ENCODE assay signal across 8 cellular contexts in the genomic region with DNA sequence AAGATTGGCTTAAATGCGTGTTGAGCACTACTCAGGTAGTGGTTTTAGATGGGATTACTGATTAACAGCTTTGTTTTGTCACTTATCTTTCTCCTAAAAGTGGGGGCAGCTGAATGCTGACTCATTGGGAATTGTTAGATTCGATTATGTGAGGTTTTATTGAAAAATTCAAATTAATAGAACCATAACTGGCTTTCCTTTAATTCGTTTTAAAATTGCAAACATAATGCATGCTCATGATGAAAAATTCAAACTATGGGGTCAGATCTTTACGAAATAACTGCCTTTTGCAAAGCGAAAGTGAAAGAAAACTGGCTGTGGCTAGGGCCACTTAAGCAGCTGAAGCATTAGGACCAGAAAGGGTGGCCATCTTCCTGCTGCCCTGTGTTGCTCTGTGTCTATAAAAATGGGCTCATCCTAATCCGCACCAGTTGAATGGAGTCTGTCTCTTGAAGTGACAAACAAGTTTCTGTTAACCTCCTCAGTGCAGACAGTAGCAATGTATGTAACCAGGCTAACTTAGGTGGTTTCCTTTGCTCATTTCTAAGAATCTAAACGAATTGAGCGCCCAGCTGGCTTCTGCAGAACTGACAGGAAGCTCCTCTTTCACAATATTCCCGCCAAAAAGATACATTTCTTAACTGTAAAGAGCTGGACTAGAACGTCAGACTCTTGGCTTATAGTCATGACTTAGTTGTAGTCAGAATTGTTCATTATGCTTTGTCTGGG. TPM values are rescaled to one million over a fixed set of nuclear protein-coding genes. Genes with fewer than 3 reads are reported as not detected.
DNase-seq lines count a peak whose midpoint lies in the region; ATAC-seq, FAIRE-seq and TF ChIP-seq lines count a peak whose summit lies in the region.

No MANE protein-coding gene starts in this region.

- H3K4me3 ChIP-seq in AG10803 (ENCODE audit: low read length) (no peak overlapping the region), esophagus squamous epithelium (peak overlapping the region in 3 of 4 donors; percentile 23 to 56 (median 26))

- no peak for TF ChIP-seq CTCF in AG10803 (conservative IDR thresholded peaks at IDR 0.05; ENCODE audit: low read length)
- no peak for TF ChIP-seq CTCF in esophagus squamous epithelium (IDR thresholded peaks at IDR 0.05)

- H3K9me3 ChIP-seq in esophagus squamous epithelium = no peaks in the 10 kb centered on the region

- DNase-seq in AG10803 (ENCODE audit: low read depth) = peak; percentile 18
- peak; percentile 42 for DNase-seq in HT1080 (ENCODE audit: low read depth)
- DNase-seq in activated CD4-positive, CD25-positive, alpha-beta regulatory T cell (lab: John Stamatoyannopoulos, UW) = peak in 3 of 4 experiments; percentile 5 to 12 (median 11)
- DNase-seq in esophagus squamous epithelium (lab: John Stamatoyannopoulos, UW) = no peak
- no peak for DNase-seq in sciatic nerve (ENCODE audit: low spot score)
- no peak for DNase-seq in urothelium cell line (ENCODE audit: low spot score)
- DNase-seq in GM03348 (ENCODE audit: low spot score) = no peak

- peaks cover 0 to 89% (median 22%) of the 10 kb centered on the region in 3 donors for H3K36me3 ChIP-seq in esophagus squamous epithelium

- WGBS in esophagus squamous epithelium, 2 donors = 41 to 46% methylated on average over 10 of the region's 10 CpGs

- no peaks in the 10 kb centered on the region for H3K27me3 ChIP-seq in esophagus squamous epithelium

- intact Hi-C loops in esophagus squamous epithelium (cut with DNase I) = loop anchor here (10.0 kb wide), 1 partner anchor 293 kb away; no protein-coding TSS in a partner anchor
- intact Hi-C loops in sciatic nerve (cut with DNase I) = no loop called here

- TF ChIP-seq POLR2A in esophagus squamous epithelium (IDR thresholded peaks at IDR 0.05) = no peak

- FAIRE-seq in urothelium cell line (lab: Jason Lieb, UNC) = no peak

- ATAC-seq in GM19025 (IDR thresholded peaks at IDR 0.05; ENCODE audit: low read depth, unreplicated experiment) (peak; percentile 69), sciatic nerve (peak; percentile 63)

- peaks cover 0 to 17% (median 7%) of the 10 kb centered on the region in 3 donors for H3K4me1 ChIP-seq in esophagus squamous epithelium

- H3K27ac ChIP-seq in esophagus squamous epithelium = peak overlapping the region; percentile 6 to 66 (median 54)

RNA-seq across cellular contexts. Expression of a gene that starts 27.8 kb away (rescaled TPM):
- 26.6 and 33.8 TPM in 2 replicates for total RNA-seq in HT1080 (2014; rRNA removed; shearing (Covaris generic))
- 41.4 and 43.5 TPM in 2 replicates for polyA plus RNA-seq in HT1080 (2015; cell fraction: cytosol; rRNA removed)
- 26.7 and 27.8 TPM in 2 replicates for polyA plus RNA-seq in HT1080 (2015; cell fraction: nucleus; rRNA removed)
- 10 to 100 TPM; 20.8 to 43.6 (median 37.1) TPM for total RNA-seq in esophagus squamous epithelium
- total RNA-seq in sciatic nerve = 32.1 TPM

RNA-seq across cellular contexts. Expression of a gene that starts 33.8 kb away (rescaled TPM):
- total RNA-seq in HT1080 (2014; rRNA removed; shearing (Covaris generic)) = 30.4 and 36.7 TPM in 2 replicates
- 25.7 and 29.7 TPM in 2 replicates for polyA plus RNA-seq in HT1080 (2015; cell fraction: cytosol; rRNA removed)
- polyA plus RNA-seq in HT1080 (2015; cell fraction: nucleus; rRNA removed) = 31.1 and 39.1 TPM in 2 replicates
- 100 to 1,000 TPM in 1 of 4 donors, 10 to 100 TPM in 3; 13.8 to 120 (median 24.4) TPM for total RNA-seq in esophagus squamous epithelium
- total RNA-seq in sciatic nerve = 13.5 TPM

RNA-seq across cellular contexts. Expression of a gene that starts 46.9 kb away (rescaled TPM):
- total RNA-seq in HT1080 (2014; rRNA removed; shearing (Covaris generic)) = 269 and 341 TPM in 2 replicates
- polyA plus RNA-seq in HT1080 (2015; cell fraction: cytosol; rRNA removed) = 304 and 316 TPM in 2 replicates
- polyA plus RNA-seq in HT1080 (2015; cell fraction: nucleus; rRNA removed) = 222 and 241 TPM in 2 replicates
- 100 to 1,000 TPM in 3 of 4 donors, 10 to 100 TPM in 1; 42.9 to 183 (median 119) TPM for total RNA-seq in esophagus squamous epithelium
- total RNA-seq in sciatic nerve = 62.3 TPM

RNA-seq across cellular contexts. Expression of a gene that starts 51.1 kb away (rescaled TPM):
- 80.7 and 94.2 TPM in 2 replicates for total RNA-seq in HT1080 (2014; rRNA removed; shearing (Covaris generic))
- 29.7 and 30.7 TPM in 2 replicates for polyA plus RNA-seq in HT1080 (2015; cell fraction: cytosol; rRNA removed)
- polyA plus RNA-seq in HT1080 (2015; cell fraction: nucleus; rRNA removed) = 63.1 and 71.5 TPM in 2 replicates
- total RNA-seq in esophagus squamous epithelium (100 to 1,000 TPM in 2 of 4 donors, 10 to 100 TPM in 2; 71.8 to 135 (median 101) TPM), sciatic nerve (96.5 TPM)

Comparison
In these comparisons a context has a peak if more than half of its experiments do, and no peak if none do; other contexts are left out.
1. DNase-seq: peak in AG10803 (single experiment), HT1080 (single experiment) and activated CD4-positive, CD25-positive, alpha-beta regulatory T cell (3 of 4); none in esophagus squamous epithelium (single experiment), sciatic nerve (single experiment), urothelium cell line (single experiment) and GM03348 (single experiment).